Comparison of ENCODE assay signal across 22 cellular contexts in the genomic region with DNA sequence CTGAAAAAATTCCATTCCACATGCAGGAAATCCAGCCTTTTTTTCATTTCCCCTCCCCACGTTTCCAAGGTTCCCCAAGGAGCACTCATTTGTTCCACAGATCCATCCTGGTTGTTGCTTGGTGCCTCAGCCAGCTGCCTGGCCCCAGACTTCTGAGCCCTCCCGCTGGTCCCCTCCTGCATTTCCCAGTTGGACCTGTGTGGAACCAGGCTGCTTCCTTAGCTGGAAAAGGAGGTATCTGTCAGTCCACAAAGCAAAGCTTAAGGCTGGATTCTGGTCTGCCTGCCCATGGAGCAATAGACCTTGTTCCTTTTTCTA. TPM values are rescaled to one million over a fixed set of nuclear protein-coding genes. Genes with fewer than 3 reads are reported as not detected.
DNase-seq lines count a peak whose midpoint lies in the region; ATAC-seq, FAIRE-seq and TF ChIP-seq lines count a peak whose summit lies in the region.
"Had no signal": no experiment of that assay in that cellular context is flagged by ENCODE, and none has a peak within 500 bp of the region (broad histone marks: within the 10 kb centered on the region; RNA-seq: fewer than 3 reads in every experiment).

No MANE protein-coding gene starts in this region.

- no peaks in the 10 kb centered on the region for H3K79me2 ChIP-seq in endothelial cell of umbilical vein (ENCODE audit: control insufficient read depth, insufficient read depth, low read length)

- ATAC-seq in left ventricle myocardium superior: no peak
- ATAC-seq: GM12878, HCT116 had no signal

- BruUV-seq in endothelial cell of umbilical vein (replicated peaks; lab: Mats Ljungman, UMichigan): no TSS peak

- H2AFZ ChIP-seq in endothelial cell of umbilical vein (ENCODE audit: low read depth, low read length): no peak overlapping the region

- H4K20me1 ChIP-seq in endothelial cell of umbilical vein (replicated peaks; ENCODE audit: control insufficient read depth, extremely low read depth, insufficient read depth, low read length): no peaks in the 10 kb centered on the region

- H3K4me1 ChIP-seq in left ventricle myocardium inferior (peaks cover 75% of the 10 kb centered on the region), endothelial cell of umbilical vein (ENCODE audit: control insufficient read depth, extremely low read depth, insufficient read depth, low read length) (peaks cover 23% of the 10 kb centered on the region), uterus (peaks cover 0 to 6% of the 10 kb centered on the region in 2 donors), colonic mucosa (no peaks in the 10 kb centered on the region), HAP-1 (peaks cover 29% of the 10 kb centered on the region)
- H3K4me1 ChIP-seq: BE2C had no signal

- no peak overlapping the region for H3K4me2 ChIP-seq in endothelial cell of umbilical vein (ENCODE audit: insufficient read depth, low read length)

- H3K4me3 ChIP-seq in left ventricle myocardium inferior (no peak overlapping the region), endothelial cell of umbilical vein (replicated peaks in 1 of 3; ENCODE audit: insufficient read depth in 1 of 3, low read depth in 1 of 3, low read length in 3 of 3) (no peak overlapping the region), uterus (no peak overlapping the region), colonic mucosa (no peak overlapping the region), HAP-1 (no peak overlapping the region)
- H3K4me3 ChIP-seq: GM12878 had no signal

- POLR2A ChIA-PET in endothelial cell of umbilical vein (lab: Charles Lee): no interaction called here

- intact Hi-C loops in left ventricle myocardium inferior (cut with micrococcal nuclease) (no loop called here), left ventricle myocardium superior (cut with micrococcal nuclease) (no loop called here), endothelial cell of umbilical vein (cut with micrococcal nuclease) (no loop called here), uterus (cut with DNase I; ENCODE audit: low total_unique reads) (no loop called here), colonic mucosa (cut with DNase I) (no loop called here)

- H3K9me3 ChIP-seq in left ventricle myocardium inferior (replicated peaks) (no peaks in the 10 kb centered on the region), endothelial cell of umbilical vein (replicated peaks; ENCODE audit: control insufficient read depth, insufficient read depth, low read length) (no peaks in the 10 kb centered on the region), uterus (no peaks in the 10 kb centered on the region), colonic mucosa (no peaks in the 10 kb centered on the region), HAP-1 (no peaks in the 10 kb centered on the region)
- H3K9me3 ChIP-seq: BE2C had no signal

- H3K9me1 ChIP-seq in endothelial cell of umbilical vein (replicated peaks; ENCODE audit: control insufficient read depth, extremely low read depth, insufficient read depth, low read length): no peaks in the 10 kb centered on the region

- H3K36me3 ChIP-seq in left ventricle myocardium inferior (no peaks in the 10 kb centered on the region), endothelial cell of umbilical vein (ENCODE audit: control insufficient read depth in 2 of 2, extremely low read depth in 1 of 2, insufficient read depth in 2 of 2, low read length in 2 of 2) (no peaks in the 10 kb centered on the region), uterus (no peaks in the 10 kb centered on the region), colonic mucosa (no peaks in the 10 kb centered on the region), HAP-1 (replicated peaks) (no peaks in the 10 kb centered on the region)
- H3K36me3 ChIP-seq: BE2C had no signal

- H3K27me3 ChIP-seq in left ventricle myocardium inferior (ENCODE audit: low read depth) (no peaks in the 10 kb centered on the region), endothelial cell of umbilical vein (ENCODE audit: control insufficient read depth in 2 of 2, insufficient read depth in 2 of 2, low read length in 2 of 2) (no peaks in the 10 kb centered on the region), uterus (no peaks in the 10 kb centered on the region), colonic mucosa (no peaks in the 10 kb centered on the region), HAP-1 (ENCODE audit: low read depth) (no peaks in the 10 kb centered on the region)
- H3K27me3 ChIP-seq: BE2C had no signal

- H3K9ac ChIP-seq in endothelial cell of umbilical vein (replicated peaks; ENCODE audit: extremely low read depth, insufficient read depth, low read length): no peak overlapping the region
- no peak overlapping the region for H3K9ac ChIP-seq in colonic mucosa (ENCODE audit: low read depth in 2 of 2, low read length in 2 of 2)

- peak overlapping the region; percentile 74 for H3K27ac ChIP-seq in left ventricle myocardium inferior (replicated peaks)
- no peak overlapping the region for H3K27ac ChIP-seq in endothelial cell of umbilical vein (ENCODE audit: insufficient read depth, low read depth, low read length)
- H3K27ac ChIP-seq in uterus: peak overlapping the region; percentile 66 to 73
- H3K27ac ChIP-seq in colonic mucosa: no peak overlapping the region

- TF ChIP-seq POLR2A in endothelial cell of umbilical vein (IDR thresholded peaks at IDR 0.05; ENCODE audit: low read depth, low read length): no peak
- TF ChIP-seq POLR2A in uterus (IDR thresholded peaks at IDR 0.05): no peak

- dilution Hi-C loops in endothelial cell of umbilical vein (cut with MboI; ENCODE audit: extremely low pct_ligation_motif_present, low sequenced_read_pairs): no loop called here

- CTCF ChIA-PET in endothelial cell of umbilical vein (lab: Charles Lee): interaction anchor here (1.2 to 1.7 kb wide), 2 partner anchors 17 to 23 kb away, joined by 3 read pairs; no protein-coding TSS in a partner anchor

- in situ Hi-C loops in HAP-1 (cut with MboI; ENCODE audit: low sequenced_read_pairs): no loop called here

- TF ChIP-seq CTCF in left ventricle myocardium inferior (IDR thresholded peaks at IDR 0.05; ENCODE audit: borderline replicate concordance): no peak
- no peak for TF ChIP-seq CTCF in endothelial cell of umbilical vein (IDR thresholded peaks at IDR 0.05; ENCODE audit: extremely low read depth in 1 of 2, insufficient read depth in 1 of 2, low read depth in 1 of 2, low read length in 2 of 2)
- TF ChIP-seq CTCF in uterus (IDR thresholded peaks at IDR 0.05): no peak
- no peak for TF ChIP-seq CTCF in colonic mucosa (IDR thresholded peaks at IDR 0.05)

- FAIRE-seq in endothelial cell of umbilical vein (lab: Jason Lieb, UNC): no peak
- FAIRE-seq: A204.1, GM12878 had no signal

- DNase-seq in left ventricle myocardium inferior (no peak), left ventricle myocardium superior (no peak), endothelial cell of umbilical vein (ENCODE audit: low read depth, low spot score) (peak; percentile 75), mesenteric fat pad (ENCODE audit: low spot score) (peak; percentile 74), uterus (peak in 1 of 2 donors; percentile 17), colonic mucosa (no peak), OCI-M1 (lab: John Stamatoyannopoulos, UW) (no peak), HAP-1 (ENCODE audit: low spot score in 2 of 2) (no peak)
- DNase-seq: BE2C; CD4-positive, alpha-beta T cell; DMS153; Kasumi-1; NCI-H1092 treated with DMSO at 0.1 percent for 48 hours; NCI-H146; NCI-H2081; NCI-H2171 treated with DMSO at 0.1 percent for 48 hours; NCI-H446; NCI-H69; SHP77 treated with DMSO at 0.1 percent for 48 hours had no signal

TF ChIP-seq in endothelial cell of umbilical vein, 7 proteins besides CTCF, POLR2A, EP300 and RAD21:
- TF ChIP-seq FOS (IDR thresholded peaks at IDR 0.05; ENCODE audit: borderline replicate concordance, insufficient read depth, low read length) (no peak), POLR2AphosphoS5 (IDR thresholded peaks at IDR 0.05; ENCODE audit: insufficient read depth, low read depth, low read length) (no peak), MAX (IDR thresholded peaks at IDR 0.05; ENCODE audit: insufficient read depth, insufficient read length) (no peak), MYC (IDR thresholded peaks at IDR 0.05; ENCODE audit: low read depth, low read length) (no peak), JUN (IDR thresholded peaks at IDR 0.05; ENCODE audit: borderline replicate concordance, insufficient read depth, insufficient read length, low read depth) (no peak), EZH2 (IDR thresholded peaks at IDR 0.05; ENCODE audit: borderline replicate concordance, low read depth, low read length, severe bottlenecking) (no peak), GATA2 (IDR thresholded peaks at IDR 0.05; ENCODE audit: insufficient read depth, insufficient read length, low read depth, low read length) (no peak)

RNA-seq across cellular contexts. Expression of gene ANGPTL2, which starts 44.8 kb away (rescaled TPM):
- total RNA-seq in left ventricle myocardium inferior (35.7 TPM), left ventricle myocardium superior (27.4 TPM), endothelial cell of umbilical vein (21.8 and 24.5 TPM in 2 replicates), mesenteric fat pad (169 TPM), uterus (10 to 100 TPM; 10.2 to 65.3 (median 32.0) TPM), colonic mucosa (10 to 100 TPM in 1 of 2 donors, 1 to 10 TPM in 1; 2.7 to 15.1 TPM)
- 15.1 and 15.5 TPM in 2 replicates for polyA plus RNA-seq in endothelial cell of umbilical vein
- 14.8 and 17.3 TPM in 2 replicates for polyA plus RNA-seq in endothelial cell of umbilical vein (2011; cell fraction: cytosol; rRNA removed)
- 8.7 and 10.6 TPM in 2 replicates for polyA plus RNA-seq in endothelial cell of umbilical vein (2011; cell fraction: nucleus; rRNA removed)
- 19.5 and 22.0 TPM in 2 replicates for polyA plus RNA-seq in endothelial cell of umbilical vein (2012)
- 16.1 and 17.2 TPM in 2 replicates for polyA minus RNA-seq in endothelial cell of umbilical vein
- polyA minus RNA-seq in endothelial cell of umbilical vein (2011; cell fraction: cytosol; rRNA and poly(A)+ RNA removed): not detected
- polyA minus RNA-seq in endothelial cell of umbilical vein (2011; cell fraction: nucleus; rRNA and poly(A)+ RNA removed): 4.5 and 6.0 TPM in 2 replicates
- total RNA-seq: CD4-positive, alpha-beta T cell had no signal

Comparison
In these comparisons a context has a peak if more than half of its experiments do, and no peak if none do; other contexts are left out.
1. DNase-seq: peak in endothelial cell of umbilical vein (single experiment) and mesenteric fat pad (single experiment); none in left ventricle myocardium inferior (single experiment), left ventricle myocardium superior (single experiment), colonic mucosa (single experiment), OCI-M1 (single experiment) and HAP-1 (0 of 2).
2. H3K27ac ChIP-seq: peak in left ventricle myocardium inferior (single experiment) and uterus (2 of 2); none in endothelial cell of umbilical vein (single experiment) and colonic mucosa (single experiment).